ENCODE assay signal across 17 cellular contexts in the genomic region with DNA sequence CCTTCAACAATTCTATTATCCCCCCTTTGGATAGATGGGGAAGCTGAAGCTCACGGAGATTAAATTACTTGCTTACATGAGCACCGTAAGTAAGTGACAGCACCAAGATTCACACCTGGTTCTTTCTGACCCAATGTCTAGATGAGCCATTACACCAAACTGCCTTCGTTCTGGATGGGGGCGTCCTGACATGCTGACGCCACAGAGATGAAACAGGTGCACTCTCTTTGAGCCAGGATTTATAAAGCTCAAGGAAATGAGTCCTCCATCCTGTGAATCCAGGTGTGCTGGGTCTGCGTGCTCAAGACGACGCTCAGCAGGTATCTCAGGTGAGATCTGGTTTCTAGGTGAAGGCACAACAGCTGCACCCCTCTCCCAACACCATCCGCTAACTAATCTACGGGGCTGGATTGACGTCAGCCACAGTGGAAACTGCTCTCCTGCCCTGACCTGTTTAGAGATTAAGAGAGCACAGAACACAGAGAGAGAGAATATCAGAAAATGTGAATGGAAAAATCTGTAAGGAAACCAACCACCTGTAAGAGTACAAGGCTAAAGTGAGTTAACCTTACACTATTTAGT.
DNase-seq lines count a peak whose midpoint lies in the region; ATAC-seq, FAIRE-seq and TF ChIP-seq lines count a peak whose summit lies in the region.
"Had no signal": no experiment of that assay in that cellular context is flagged by ENCODE, and none has a peak within 500 bp of the region (broad histone marks: within the 10 kb centered on the region; RNA-seq: fewer than 3 reads in every experiment).

No MANE protein-coding gene starts in this region.

- no peak overlapping the region for H3K27ac ChIP-seq in prostate gland

- ATAC-seq in GM21367 (IDR thresholded peaks at IDR 0.05; ENCODE audit: unreplicated experiment) = no peak
- ATAC-seq: activated CD8-positive, alpha-beta T cell treated with anti-CD3 and anti-CD28 coated beads, Interleukin-2, amount 10 ng/mL, durations not matched to agents 7 days and 5 days; left lobe of liver had no signal

- 29% methylated on average over 11 of the region's 11 CpGs for WGBS in prostate gland

- H3K36me3 ChIP-seq in prostate gland = no peaks in the 10 kb centered on the region

- no peaks in the 10 kb centered on the region for H3K27me3 ChIP-seq in prostate gland (replicated peaks; ENCODE audit: insufficient read depth)

- intact Hi-C loops in prostate gland (cut with DNase I) = no loop called here

- no peak for TF ChIP-seq POLR2A in prostate gland (IDR thresholded peaks at IDR 0.05)

- no peaks in the 10 kb centered on the region for H3K4me1 ChIP-seq in prostate gland (replicated peaks)

- peak; percentile 90 for DNase-seq in DMS53 treated with DMSO at 0.1 percent for 48 hours (lab: John Stamatoyannopoulos, UW; ENCODE audit: unreplicated experiment)
- peak; percentile 35 for DNase-seq in NCI-H1105 treated with DMSO at 0.1 percent for 48 hours (lab: John Stamatoyannopoulos, UW)
- peak; percentile 31 for DNase-seq in RPMI8226
- DNase-seq in iPS-NIHi7 (ENCODE audit: extremely low spot score) = peak; percentile 27
- no peak for DNase-seq in prostate gland (ENCODE audit: low spot score)
- DNase-seq in HTR-8/SVneo (ENCODE audit: insufficient read length, low spot score) = no peak
- DNase-seq: activated CD8-positive, alpha-beta T cell treated with anti-CD3 and anti-CD28 coated beads, Interleukin-2, amount 10 ng/mL, durations not matched to agents 7 days and 5 days; activated effector memory CD4-positive, alpha-beta T cell treated with Interleukin-2 at 50 U/mL for 16 hours; C1 segment of cervical spinal cord; head of caudate nucleus; IMR-90; MV-4-11; posterior cingulate gyrus; SIG-M5 had no signal

- no peak for FAIRE-seq in HTR-8/SVneo (lab: Jason Lieb, UNC)
- FAIRE-seq: GM12892 had no signal

- TF ChIP-seq CTCF in prostate gland (IDR thresholded peaks at IDR 0.05) = no peak

- H3K9me3 ChIP-seq in prostate gland = no peaks in the 10 kb centered on the region

- H3K4me3 ChIP-seq in prostate gland = no peak overlapping the region

Comparison
In these comparisons a context has a peak if more than half of its experiments do, and no peak if none do; other contexts are left out.
1. DNase-seq: peak in DMS53 treated with DMSO at 0.1 percent for 48 hours (single experiment), NCI-H1105 treated with DMSO at 0.1 percent for 48 hours (single experiment), RPMI8226 (single experiment) and iPS-NIHi7 (single experiment); none in prostate gland (single experiment) and HTR-8/SVneo (single experiment).